Comparison of ENCODE assay signal across 32 cellular contexts in the genomic region with DNA sequence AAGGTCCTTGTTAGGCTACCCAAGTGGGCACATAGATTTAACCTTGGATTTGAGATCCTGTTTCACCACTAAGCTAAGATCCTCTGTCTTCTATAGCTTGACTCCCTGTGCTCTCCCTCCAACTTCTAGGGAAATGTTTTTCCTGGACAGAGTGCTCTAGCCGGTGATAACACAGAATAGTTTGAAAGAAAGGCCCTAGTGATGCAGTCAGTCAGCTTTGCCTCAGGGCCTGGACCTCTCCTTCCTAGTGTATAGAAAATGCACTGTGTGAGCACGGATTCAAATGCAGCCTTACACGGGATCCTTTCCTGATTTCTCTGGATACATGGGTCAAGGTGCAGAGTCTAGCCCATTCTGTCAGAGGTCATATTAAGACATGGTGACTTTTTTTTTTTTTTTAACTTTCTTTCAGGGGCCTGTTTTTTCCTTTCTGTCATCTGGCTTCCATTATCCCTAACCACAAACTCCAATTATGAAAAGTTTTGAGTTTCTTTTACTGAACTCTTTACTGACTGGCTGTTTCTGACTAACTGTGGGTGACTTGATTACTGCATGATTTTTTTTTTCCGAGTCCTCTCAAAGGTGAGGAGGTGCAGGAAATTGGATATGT.
DNase-seq lines count a peak whose midpoint lies in the region; ATAC-seq and TF ChIP-seq lines count a peak whose summit lies in the region.
"Had no signal": no experiment of that assay in that cellular context is flagged by ENCODE, and none has a peak within 500 bp of the region (broad histone marks: within the 10 kb centered on the region; RNA-seq: fewer than 3 reads in every experiment).

No MANE protein-coding gene starts in this region.

- H3K27ac Mint-ChIP-seq in mesothelial cell of epicardium, result peak overlapping the region; percentile 33
- H3K27ac Mint-ChIP-seq: activated CD8-positive, alpha-beta T cell treated with anti-CD3 and anti-CD28 coated beads, Interleukin-2, amount 10 ng/mL, durations not matched to agents 7 days and 5 days; activated naive CD4-positive, alpha-beta T cell treated with anti-CD3 and anti-CD28 coated beads, Interleukin-2, amount 10 ng/mL, durations not matched to agents 7 days and 5 days; activated T-helper 17 cell treated with anti-CD3 and anti-CD28 coated beads, Interleukin-2, amount 50 U/mL, for 72 hours; CD4-positive, CD25-positive, alpha-beta regulatory T cell; HFFc6; T-cell had no signal

- DNase-seq in A673 (ENCODE audit: low spot score) (peak; percentile 34), HFF-Myc (ENCODE audit: extremely low read depth, low read depth) (peak; percentile 5), astrocyte of the spinal cord (ENCODE audit: low read depth, low spot score) (peak; percentile 47), mesothelial cell of epicardium (ENCODE audit: low spot score in 2 of 2, unreplicated experiment in 2 of 2) (no peak), left lung (no peak), NCI-H1417 (lab: John Stamatoyannopoulos, UW) (no peak), hepatic stellate cell (ENCODE audit: low spot score) (no peak), GM10248 (ENCODE audit: extremely low spot score) (no peak)
- DNase-seq: activated CD4-positive, alpha-beta T cell treated with anti-CD3 and anti-CD28 coated beads for 4 hours; activated CD8-positive, alpha-beta T cell treated with anti-CD3 and anti-CD28 coated beads, Interleukin-2, amount 10 ng/mL, durations not matched to agents 7 days and 5 days; activated naive CD4-positive, alpha-beta T cell treated with anti-CD3 and anti-CD28 coated beads, Interleukin-2, amount 10 ng/mL, durations not matched to agents 7 days and 5 days; amygdala; Calu3; CD4-positive, CD25-positive, alpha-beta regulatory T cell; DMS79 treated with DMSO at 0.1 percent for 48 hours; heart left ventricle; HFFc6; Kasumi-1; MV-4-11; NCI-H1694; NCI-H446; NCI-H774; SHP77 treated with DMSO at 0.1 percent for 48 hours; sigmoid colon; stimulated activated CD4-positive, alpha-beta T cell treated with anti-CD3 and anti-CD28 coated beads, Interleukin-4, amount 100 ng/mL, for 4 hours; T-cell; transverse colon; WERI-Rb-1 had no signal

- POLR2A ChIA-PET in A673 (lab: Charles Lee; ENCODE audit: low non-redundant PET), result no interaction called here
- POLR2A ChIA-PET in GM10248 (lab: Yijun Ruan, JAX), result no interaction called here

- no peaks in the 10 kb centered on the region for H3K36me3 ChIP-seq in A673 (ENCODE audit: insufficient read depth, low read length, poor library complexity, severe bottlenecking)
- no peaks in the 10 kb centered on the region for H3K36me3 ChIP-seq in left lung
- H3K36me3 ChIP-seq: heart left ventricle, prostate gland, sigmoid colon, transverse colon, WERI-Rb-1 had no signal

- H3K4me1 ChIP-seq in A673 (ENCODE audit: insufficient read depth, low read length, poor library complexity, severe bottlenecking), result no peaks in the 10 kb centered on the region
- no peaks in the 10 kb centered on the region for H3K4me1 ChIP-seq in left lung
- H3K4me1 ChIP-seq: heart left ventricle, prostate gland, sigmoid colon, transverse colon had no signal

- CTCF ChIA-PET in A673 (lab: Charles Lee) (no interaction called here), GM10248 (lab: Yijun Ruan, JAX) (no interaction called here)

- intact Hi-C loops in A673 (cut with micrococcal nuclease; ENCODE audit: unreplicated experiment) (no loop called here), left lung (cut with DNase I) (no loop called here)

- H3K4me1 Mint-ChIP-seq in mesothelial cell of epicardium, result peaks cover 23% of the 10 kb centered on the region
- H3K4me1 Mint-ChIP-seq: activated naive CD4-positive, alpha-beta T cell treated with anti-CD3 and anti-CD28 coated beads, Interleukin-2, amount 10 ng/mL, durations not matched to agents 7 days and 5 days; activated T-helper 17 cell treated with anti-CD3 and anti-CD28 coated beads, Interleukin-2, amount 50 U/mL, for 72 hours; T-cell had no signal

- no peaks in the 10 kb centered on the region for H3K27me3 Mint-ChIP-seq in mesothelial cell of epicardium (ENCODE audit: low read depth)
- H3K27me3 Mint-ChIP-seq: activated naive CD4-positive, alpha-beta T cell treated with anti-CD3 and anti-CD28 coated beads, Interleukin-2, amount 10 ng/mL, durations not matched to agents 7 days and 5 days; activated T-helper 17 cell treated with anti-CD3 and anti-CD28 coated beads, Interleukin-2, amount 50 U/mL, for 72 hours; CD4-positive, CD25-positive, alpha-beta regulatory T cell; T-cell had no signal

- H3K4me3 ChIP-seq in A673 (ENCODE audit: low read depth, low read length, poor library complexity, severe bottlenecking) (no peak overlapping the region), HFF-Myc (replicated peaks; ENCODE audit: low read depth, low read length) (no peak overlapping the region), astrocyte of the spinal cord (ENCODE audit: low read depth, low read length) (no peak overlapping the region), left lung (no peak overlapping the region)
- H3K4me3 ChIP-seq: heart left ventricle, prostate gland, sigmoid colon, transverse colon had no signal

- no peak for ATAC-seq in left lung
- ATAC-seq: activated CD8-positive, alpha-beta T cell treated with anti-CD3 and anti-CD28 coated beads, Interleukin-2, amount 10 ng/mL, durations not matched to agents 7 days and 5 days; activated T-helper 17 cell treated with anti-CD3 and anti-CD28 coated beads, Interleukin-2, amount 50 U/mL, for 72 hours; heart left ventricle; Panc1; T-cell had no signal

- no peaks in the 10 kb centered on the region for H3K36me3 Mint-ChIP-seq in mesothelial cell of epicardium
- H3K36me3 Mint-ChIP-seq: activated naive CD4-positive, alpha-beta T cell treated with anti-CD3 and anti-CD28 coated beads, Interleukin-2, amount 10 ng/mL, durations not matched to agents 7 days and 5 days; CD4-positive, CD25-positive, alpha-beta regulatory T cell; T-cell had no signal

- no peak overlapping the region for H3K4me3 Mint-ChIP-seq in mesothelial cell of epicardium
- H3K4me3 Mint-ChIP-seq: activated CD8-positive, alpha-beta T cell treated with anti-CD3 and anti-CD28 coated beads, Interleukin-2, amount 10 ng/mL, durations not matched to agents 7 days and 5 days; activated naive CD4-positive, alpha-beta T cell treated with anti-CD3 and anti-CD28 coated beads, Interleukin-2, amount 10 ng/mL, durations not matched to agents 7 days and 5 days; activated T-helper 17 cell treated with anti-CD3 and anti-CD28 coated beads, Interleukin-2, amount 50 U/mL, for 72 hours; CD4-positive, CD25-positive, alpha-beta regulatory T cell; HFFc6; T-cell had no signal

- no TSS peak for BruUV-seq in A673 (replicated peaks; lab: Mats Ljungman, UMichigan)

- in situ Hi-C loops in astrocyte of the spinal cord (cut with HindIII; ENCODE audit: low sequenced_read_pairs), result no loop called here

- H3K9me3 ChIP-seq in A673 (ENCODE audit: low read depth, low read length, poor library complexity, severe bottlenecking) (no peaks in the 10 kb centered on the region), left lung (no peaks in the 10 kb centered on the region)
- H3K9me3 ChIP-seq: heart left ventricle, prostate gland, sigmoid colon, transverse colon had no signal

- no peaks in the 10 kb centered on the region for H3K9me3 Mint-ChIP-seq in mesothelial cell of epicardium

- no peaks in the 10 kb centered on the region for H3K27me3 ChIP-seq in A673 (replicated peaks; ENCODE audit: insufficient read depth, low read depth, low read length, poor library complexity)
- H3K27me3 ChIP-seq in left lung, result no peaks in the 10 kb centered on the region
- H3K27me3 ChIP-seq: heart left ventricle, sigmoid colon, transverse colon had no signal

- TF ChIP-seq CTCF in A673 (conservative IDR thresholded peaks at IDR 0.05; ENCODE audit: low read depth, low read length) (no peak), HFF-Myc (IDR thresholded peaks at IDR 0.05; ENCODE audit: low read depth, low read length, missing control alignments) (no peak), astrocyte of the spinal cord (IDR thresholded peaks at IDR 0.05; ENCODE audit: low read depth, low read length) (no peak), mesothelial cell of epicardium (IDR thresholded peaks at IDR 0.05; ENCODE audit: unreplicated experiment) (no peak), left lung (IDR thresholded peaks at IDR 0.05) (no peak), GM10248 (IDR thresholded peaks at IDR 0.05; ENCODE audit: control extremely low read depth, extremely low read depth, low read depth, missing control alignments) (no peak)

- H3K27ac ChIP-seq in A673 (ENCODE audit: low read depth, low read length, poor library complexity, severe bottlenecking) (no peak overlapping the region), left lung (no peak overlapping the region)
- H3K27ac ChIP-seq: 22Rv1, heart left ventricle, prostate gland, sigmoid colon, transverse colon, WERI-Rb-1 had no signal

Comparison
In these comparisons a context has a peak if more than half of its experiments do, and no peak if none do; other contexts are left out.
1. DNase-seq: peak in A673 (single experiment), HFF-Myc (single experiment) and astrocyte of the spinal cord (single experiment); none in mesothelial cell of epicardium (0 of 2), left lung (0 of 2), NCI-H1417 (0 of 3), hepatic stellate cell (single experiment) and GM10248 (single experiment).